Comparison of ENCODE assay signal across 26 cellular contexts in genomic region chr15:69673236-69673881, GRCh38.
"Had no signal": no experiment of that assay in that cellular context is flagged by ENCODE, and none has a peak within 500 bp of the region (broad histone marks: within the 10 kb centered on the region; RNA-seq: fewer than 3 reads in every experiment).

No MANE protein-coding gene starts in this region.

- H3K27ac ChIP-seq: ascending aorta, body of pancreas, KMS-11 had no signal

- H3K9ac ChIP-seq: KMS-11 had no signal

- H3K4me1 ChIP-seq: body of pancreas had no signal

- H3K4me3 ChIP-seq: ascending aorta, body of pancreas had no signal

- ATAC-seq: activated CD8-positive, alpha-beta memory T cell treated with anti-CD3 and anti-CD28 coated beads, Interleukin-2, amount 10 ng/mL, durations not matched to agents 7 days and 5 days; activated naive CD4-positive, alpha-beta T cell treated with anti-CD3 and anti-CD28 coated beads, Interleukin-2, amount 50 U/mL, for 72 hours; activated naive CD8-positive, alpha-beta T cell treated with anti-CD3 and anti-CD28 coated beads, Interleukin-2, amount 50 U/mL, for 24 hours; body of pancreas; WTC11 had no signal

- H3K36me3 ChIP-seq: ascending aorta had no signal

- H3K9me3 ChIP-seq: ascending aorta, body of pancreas had no signal

- FAIRE-seq: bronchial epithelial cell, RCC 7860 had no signal

- DNase-seq: activated CD4-positive, alpha-beta T cell treated with anti-CD3 and anti-CD28 coated beads for 48 hours; activated CD4-positive, alpha-beta T cell treated with anti-CD3 and anti-CD28 coated beads, Interleukin-2, amount 50 U/mL, for 4 hours; activated CD4-positive, CD25-positive, alpha-beta regulatory T cell treated with anti-CD3 and anti-CD28 coated beads, Interleukin-2, amount 50 U/mL, for 72 hours; activated CD8-positive, alpha-beta memory T cell treated with anti-CD3 and anti-CD28 coated beads, Interleukin-2, amount 10 ng/mL, durations not matched to agents 7 days and 5 days; activated effector memory CD4-positive, alpha-beta T cell treated with anti-CD3 and anti-CD28 coated beads, Interleukin-2, amount 50 U/mL, for 16 hours; activated naive CD4-positive, alpha-beta T cell treated with Interleukin-2 at 50 U/mL for 16 hours; activated naive CD8-positive, alpha-beta T cell treated with anti-CD3 and anti-CD28 coated beads, Interleukin-2, amount 50 U/mL, for 24 hours; activated T-cell treated with anti-CD3 and anti-CD28 coated beads, Interleukin-2, amount 50 U/mL, for 24 hours; amniotic stem cell; body of pancreas; central memory CD4-positive, alpha-beta T cell; MM.1S; NCI-H1105; NCI-H1436; NCI-H187; NCI-H2081 treated with DMSO at 0.1 percent for 48 hours; NCI-H446; NCI-H82; OCI-M1; SHP77 treated with DMSO at 0.1 percent for 48 hours had no signal

- H3K4me2 ChIP-seq: KMS-11 had no signal

- H3K27me3 ChIP-seq: ascending aorta, body of pancreas had no signal
